9 cellular contexts compared by ENCODE assay signal in genomic region chr11:96219981-96220623, GRCh38.
DNase-seq lines count a peak whose midpoint lies in the region; ATAC-seq and TF ChIP-seq lines count a peak whose summit lies in the region.
"Had no signal": no experiment of that assay in that cellular context is flagged by ENCODE, and none has a peak within 500 bp of the region (broad histone marks: within the 10 kb centered on the region; RNA-seq: fewer than 3 reads in every experiment).

No MANE protein-coding gene starts in this region.

- no peak overlapping the region for H3K4ac ChIP-seq in neuronal stem cell (ENCODE audit: low read length)

- no peak overlapping the region for H3K9ac ChIP-seq in neuronal stem cell (ENCODE audit: low read depth, low read length, poor library complexity)

- no CpG with 5 or more reads among the region's 3 CpGs for WGBS in neuronal stem cell (ENCODE audit: extremely low coverage in 2 of 2, insufficient read length in 2 of 2, insufficient replicate concordance in 1 of 2), 2 donors

- H3K14ac ChIP-seq in neuronal stem cell (ENCODE audit: low read length) = no peak overlapping the region

- H4K20me1 ChIP-seq in DOHH2 (ENCODE audit: control insufficient read depth, insufficient read depth, low read depth, low read length) = no peaks in the 10 kb centered on the region

- no peak overlapping the region for H2BK120ac ChIP-seq in neuronal stem cell (ENCODE audit: low read depth, low read length)

- H3K4me3 ChIP-seq in DOHH2 (ENCODE audit: low read length) = no peak overlapping the region; the same call in 1 of the 2 replicates
- no peak overlapping the region for H3K4me3 ChIP-seq in neuronal stem cell (ENCODE audit: low read length in 2 of 2)

- H3K27ac ChIP-seq in DOHH2 (ENCODE audit: low read depth, low read length) (no peak overlapping the region), neuronal stem cell (replicated peaks; ENCODE audit: low read length) (no peak overlapping the region)

- no peaks in the 10 kb centered on the region for H3K9me2 ChIP-seq in DOHH2 (replicated peaks; ENCODE audit: control insufficient read depth, low read length)

- H3K9me3 ChIP-seq in DOHH2 (ENCODE audit: control insufficient read depth, insufficient read depth, low read length) (no peaks in the 10 kb centered on the region), neuronal stem cell (replicated peaks in 1 of 2; ENCODE audit: control insufficient read depth in 2 of 2, insufficient read depth in 1 of 2, low read depth in 1 of 2, low read length in 2 of 2) (no peaks in the 10 kb centered on the region)

- no peak overlapping the region for H3K23ac ChIP-seq in neuronal stem cell (ENCODE audit: low read depth, low read length, poor library complexity)

- H3F3A ChIP-seq in DOHH2 (ENCODE audit: control insufficient read depth, insufficient read depth) = peaks cover 15% of the 10 kb centered on the region

- DNase-seq in NCI-H69 (lab: John Stamatoyannopoulos, UW) = peak; percentile 61
- peak; percentile 68 for DNase-seq in dermis blood vessel endothelial cell
- DNase-seq in neuronal stem cell (ENCODE audit: low spot score) = no peak
- no peak for DNase-seq in germinal center (ENCODE audit: low spot score)
- no peak for DNase-seq in RKO (ENCODE audit: low spot score)
- DNase-seq in cerebellum (ENCODE audit: low spot score) = no peak
- DNase-seq: NCI-H1092 had no signal

- H3K36me3 ChIP-seq in DOHH2 (ENCODE audit: control insufficient read depth, low read length) (no peaks in the 10 kb centered on the region), neuronal stem cell (replicated peaks in 1 of 2; ENCODE audit: control insufficient read depth in 2 of 2, insufficient read depth in 2 of 2, low read length in 2 of 2) (no peaks in the 10 kb centered on the region)

- H3K4me1 ChIP-seq in DOHH2 (ENCODE audit: control insufficient read depth, low read length) (peaks cover 45% of the 10 kb centered on the region), neuronal stem cell (ENCODE audit: control insufficient read depth in 2 of 2, insufficient read depth in 1 of 2, low read depth in 1 of 2, low read length in 2 of 2) (peaks cover 11 to 22% of the 10 kb centered on the region in 2 donors)

- H3K79me2 ChIP-seq in DOHH2 (ENCODE audit: control insufficient read depth, low read length) = no peaks in the 10 kb centered on the region

- no peak overlapping the region for H4K91ac ChIP-seq in neuronal stem cell (ENCODE audit: low read depth, low read length, poor library complexity)

- no peak overlapping the region for H2BK15ac ChIP-seq in neuronal stem cell (ENCODE audit: low read length)

- H2AFZ ChIP-seq in neuronal stem cell (ENCODE audit: low read length) = peak overlapping the region; percentile 65

- no peak overlapping the region for H2BK12ac ChIP-seq in neuronal stem cell (ENCODE audit: low read length)

- no peak for TF ChIP-seq CTCF in DOHH2 (IDR thresholded peaks at IDR 0.05; ENCODE audit: low read depth, low read length, poor library complexity, severe bottlenecking)

- H2BK5ac ChIP-seq in neuronal stem cell (ENCODE audit: low read length) = no peak overlapping the region

- no peak overlapping the region for H2AK5ac ChIP-seq in neuronal stem cell (ENCODE audit: low read depth, low read length)

- ATAC-seq in GM21576 (IDR thresholded peaks at IDR 0.05; ENCODE audit: unreplicated experiment) = no peak

- H3K27me3 ChIP-seq in DOHH2 (ENCODE audit: control insufficient read depth, low read length) = no peaks in the 10 kb centered on the region
- H3K27me3 ChIP-seq in neuronal stem cell (ENCODE audit: control insufficient read depth in 3 of 3, insufficient read depth in 3 of 3, low read depth in 1 of 3, low read length in 3 of 3) = no peaks in the 10 kb centered on the region

- H3K18ac ChIP-seq in neuronal stem cell (ENCODE audit: low read length) = no peak overlapping the region

- no peaks in the 10 kb centered on the region for H3K79me1 ChIP-seq in neuronal stem cell (ENCODE audit: low read depth, low read length)

- H3K4me2 ChIP-seq in DOHH2 (ENCODE audit: low read length) (peak overlapping the region; percentile 51), neuronal stem cell (ENCODE audit: insufficient read depth, low read length, poor library complexity, severe bottlenecking) (no peak overlapping the region)

- no peak overlapping the region for H4K8ac ChIP-seq in neuronal stem cell (ENCODE audit: low read depth, low read length)

Comparison
In these comparisons a context has a peak if more than half of its experiments do, and no peak if none do; other contexts are left out.
1. DNase-seq: peak in NCI-H69 (single experiment) and dermis blood vessel endothelial cell (single experiment); none in neuronal stem cell (single experiment), germinal center (single experiment), RKO (single experiment) and cerebellum (single experiment).